Comparison of ENCODE assay signal across 8 cellular contexts in genomic region chr3:160564205-160564922, GRCh38. TPM values are rescaled to one million over a fixed set of nuclear protein-coding genes. Genes with fewer than 3 reads are reported as not detected.
DNase-seq lines count a peak whose midpoint lies in the region; ATAC-seq and TF ChIP-seq lines count a peak whose summit lies in the region.

No MANE protein-coding gene starts in this region.

- peaks cover 16 to 27% of the 10 kb centered on the region in 2 experiments for H3K79me1 ChIP-seq in IMR-90 (ENCODE audit: low read depth in 1 of 2, low read length in 2 of 2)

- peak overlapping the region; percentile 93 for H2AK9ac ChIP-seq in IMR-90 (replicated peaks; ENCODE audit: low read depth, low read length, poor library complexity)

- no peak overlapping the region for H2BK15ac ChIP-seq in IMR-90 (ENCODE audit: low read depth, low read length)

- ATAC-seq in IMR-90 (ENCODE audit: low read depth) (no peak), GM21381 (IDR thresholded peaks at IDR 0.05; ENCODE audit: unreplicated experiment) (no peak)
- ATAC-seq in activated CD8-positive, alpha-beta T cell treated with anti-CD3 and anti-CD28 coated beads for 36 hours = no peak

- DNase-seq in IMR-90 (no peak), head of caudate nucleus (peak in 32 of 42 donors; percentile 9 to 69 (median 32)), sigmoid colon (no peak), NCI-H226 (no peak), OCI-M2 (lab: John Stamatoyannopoulos, UW; ENCODE audit: unreplicated experiment) (no peak)
- DNase-seq in activated CD8-positive, alpha-beta T cell treated with anti-CD3 and anti-CD28 coated beads for 36 hours = peak; percentile 10

- no peak overlapping the region for H2BK20ac ChIP-seq in IMR-90 (ENCODE audit: low read depth, low read length)

- no peak for TF ChIP-seq RAD21 in IMR-90 (IDR thresholded peaks at IDR 0.05; ENCODE audit: low read length)

- H4K8ac ChIP-seq in IMR-90 (ENCODE audit: low read depth in 2 of 2, low read length in 2 of 2) = no peak overlapping the region

- H3K36me3 Mint-ChIP-seq in activated CD8-positive, alpha-beta T cell treated with anti-CD3 and anti-CD28 coated beads for 36 hours (ENCODE audit: low read depth) = peaks cover 37% of the 10 kb centered on the region

- peaks cover 22% of the 10 kb centered on the region for H4K20me1 ChIP-seq in DOHH2 (ENCODE audit: control insufficient read depth, insufficient read depth, low read depth, low read length)
- peaks cover 56% of the 10 kb centered on the region for H4K20me1 ChIP-seq in IMR-90 (ENCODE audit: insufficient read depth, low read length)

- peak overlapping the region; percentile 25; the same call in 1 of the 2 replicates for H3K4ac ChIP-seq in IMR-90 (ENCODE audit: low read depth, low read length)

- POLR2A ChIA-PET in IMR-90 (lab: Charles Lee; ENCODE audit: unreplicated experiment) = interaction anchor here (0.6 kb wide), 1 partner anchor 121 kb away, joined by 3 read pairs; no protein-coding TSS in a partner anchor
- POLR2A ChIA-PET in activated CD8-positive, alpha-beta T cell treated with anti-CD3 and anti-CD28 coated beads for 36 hours (lab: Charles Lee) = interaction anchor here (1.2 to 1.6 kb wide), 2 partner anchors 22 to 115 kb away, joined by 5 to 6 read pairs; partner anchors contain the start of gene TRIM59

- peak overlapping the region; percentile 88 for H2AFZ ChIP-seq in IMR-90 (replicated peaks; ENCODE audit: low read length, poor library complexity)

- H3K4me1 ChIP-seq in DOHH2 (ENCODE audit: control insufficient read depth, low read length) (peaks cover 41% of the 10 kb centered on the region), IMR-90 (ENCODE audit: control insufficient read depth, insufficient read depth, low read length) (no peaks in the 10 kb centered on the region), sigmoid colon (peaks cover 0 to 63% (median 43%) of the 10 kb centered on the region in 4 donors)

- in situ Hi-C loops in IMR-90 (cut with MboI; ENCODE audit: low sequenced_read_pairs) = loop anchor here (10.0 kb wide), 1 partner anchor 660 kb away; the partner anchor contains the start of gene NMD3

- CTCF ChIA-PET in IMR-90 (lab: Yijun Ruan, JAX) = interaction anchor here (0.5 kb wide), 1 partner anchor 62 kb away, joined by 3 read pairs; no protein-coding TSS in a partner anchor
- CTCF ChIA-PET in activated CD8-positive, alpha-beta T cell treated with anti-CD3 and anti-CD28 coated beads for 36 hours (lab: Charles Lee) = interaction anchor here (1.2 kb wide), 2 partner anchors 10 to 15 kb away, joined by 3 to 4 read pairs; no protein-coding TSS in a partner anchor

- 0 out of 2 replicates have a peak, but pooled peaks cover 5% of the 10 kb centered on the region for H3F3A ChIP-seq in DOHH2 (ENCODE audit: control insufficient read depth, insufficient read depth)

- H3K9me2 ChIP-seq in DOHH2 (replicated peaks; ENCODE audit: control insufficient read depth, low read length) = no peaks in the 10 kb centered on the region

- peak overlapping the region; percentile 85 for H3K9ac ChIP-seq in IMR-90 (ENCODE audit: low read depth, low read length)

- peaks cover 3% of the 10 kb centered on the region; the same call in 1 of the 2 replicates for H3K9me1 ChIP-seq in IMR-90 (ENCODE audit: insufficient read depth, low read length)

- peak overlapping the region; percentile 92 for H3K4me3 Mint-ChIP-seq in activated CD8-positive, alpha-beta T cell treated with anti-CD3 and anti-CD28 coated beads for 36 hours

- peaks cover 67% of the 10 kb centered on the region for H3K36me3 ChIP-seq in DOHH2 (ENCODE audit: control insufficient read depth, low read length)
- no peaks in the 10 kb centered on the region; the same call in 1 of the 2 replicates for H3K36me3 ChIP-seq in IMR-90 (ENCODE audit: control insufficient read depth, insufficient read depth, low read length)
- H3K36me3 ChIP-seq in sigmoid colon = no peaks in the 10 kb centered on the region

- H3K27me3 ChIP-seq in DOHH2 (ENCODE audit: control insufficient read depth, low read length) (no peaks in the 10 kb centered on the region), IMR-90 (ENCODE audit: control insufficient read depth, insufficient read depth, low read length) (no peaks in the 10 kb centered on the region), sigmoid colon (no peaks in the 10 kb centered on the region)

- no peak overlapping the region for H3K18ac ChIP-seq in IMR-90 (ENCODE audit: low read depth, low read length)

- H3K14ac ChIP-seq in IMR-90 (replicated peaks; ENCODE audit: low read depth, low read length) = 0 out of 2 replicates have a peak overlapping the region, but pooled peaks have one; percentile 45

- H3K56ac ChIP-seq in IMR-90 (ENCODE audit: extremely low read depth, insufficient read depth, low read length) = no peak overlapping the region

- H3K4me3 ChIP-seq in DOHH2 (ENCODE audit: low read length) (peak overlapping the region; percentile 94), IMR-90 (ENCODE audit: insufficient read depth, low read depth, low read length) (peak overlapping the region; percentile 75), sigmoid colon (peak overlapping the region; percentile 86 to 93 (median 88))

- H3K79me2 ChIP-seq in DOHH2 (ENCODE audit: control insufficient read depth, low read length) = peaks cover 77% of the 10 kb centered on the region

- no peak overlapping the region for H4K91ac ChIP-seq in IMR-90 (ENCODE audit: insufficient read depth, low read depth, low read length)

- H3K27me3 Mint-ChIP-seq in activated CD8-positive, alpha-beta T cell treated with anti-CD3 and anti-CD28 coated beads for 36 hours = no peaks in the 10 kb centered on the region

- TF ChIP-seq POLR2A in IMR-90 (IDR thresholded peaks at IDR 0.05; ENCODE audit: low read depth, low read length) = no peak
- no peak for TF ChIP-seq POLR2A in sigmoid colon (IDR thresholded peaks at IDR 0.05)

- H3K4me1 Mint-ChIP-seq in activated CD8-positive, alpha-beta T cell treated with anti-CD3 and anti-CD28 coated beads for 36 hours (ENCODE audit: low read depth) = peaks cover 49% of the 10 kb centered on the region

- H2AK5ac ChIP-seq in IMR-90 (ENCODE audit: low read depth, low read length) = peak overlapping the region; percentile 8; the same call in 1 of the 2 replicates

- H3K27ac Mint-ChIP-seq in activated CD8-positive, alpha-beta T cell treated with anti-CD3 and anti-CD28 coated beads for 36 hours = peak overlapping the region; percentile 93

- H3K9me3 ChIP-seq in DOHH2 (ENCODE audit: control insufficient read depth, insufficient read depth, low read length) = no peaks in the 10 kb centered on the region
- no peaks in the 10 kb centered on the region for H3K9me3 ChIP-seq in IMR-90 (ENCODE audit: control insufficient read depth, insufficient read depth, low read length)
- no peaks in the 10 kb centered on the region for H3K9me3 ChIP-seq in sigmoid colon

- peaks cover 2% of the 10 kb centered on the region for H3K9me3 Mint-ChIP-seq in activated CD8-positive, alpha-beta T cell treated with anti-CD3 and anti-CD28 coated beads for 36 hours

- BruUV-seq in IMR-90 (replicated peaks; lab: Mats Ljungman, UMichigan) = no TSS peak

- no peak overlapping the region for H2BK120ac ChIP-seq in IMR-90 (ENCODE audit: low read depth, low read length)

- TF ChIP-seq CTCF in DOHH2 (IDR thresholded peaks at IDR 0.05; ENCODE audit: low read depth, low read length, poor library complexity, severe bottlenecking) = no peak
- TF ChIP-seq CTCF in IMR-90 (conservative IDR thresholded peaks at IDR 0.05; ENCODE audit: low read depth, low read length) = no peak
- no peak for TF ChIP-seq CTCF in activated CD8-positive, alpha-beta T cell treated with anti-CD3 and anti-CD28 coated beads for 36 hours (IDR thresholded peaks at IDR 0.05)
- TF ChIP-seq CTCF in sigmoid colon (IDR thresholded peaks at IDR 0.05) = no peak

- H3K4me2 ChIP-seq in DOHH2 (ENCODE audit: low read length) (peak overlapping the region; percentile 93), IMR-90 (ENCODE audit: low read depth, low read length) (peak overlapping the region; percentile 97)

- no peak overlapping the region for H4K5ac ChIP-seq in IMR-90 (ENCODE audit: low read depth, low read length)

- peak overlapping the region; percentile 78 for H2BK5ac ChIP-seq in IMR-90 (ENCODE audit: low read depth, low read length, poor library complexity, severe bottlenecking)

- dilution Hi-C loops in IMR-90 (cut with HindIII; ENCODE audit: low sequenced_read_pairs, unreplicated experiment) = no loop called here

- intact Hi-C loops in IMR-90 (cut with micrococcal nuclease) (loop anchor here (5.0 to 10.0 kb wide), 2 partner anchors 37 to 660 kb away; partner anchors contain the start of gene NMD3), head of caudate nucleus (cut with DNase I) (loop anchor here (10.0 kb wide), 1 partner anchor 170 kb away; the partner anchor contains the start of genes IFT80 and SMC4), sigmoid colon (cut with DNase I) (no loop called here)
- intact Hi-C loops in activated CD8-positive, alpha-beta T cell treated with anti-CD3 and anti-CD28 coated beads for 36 hours (cut with micrococcal nuclease) = no loop called here

- no peak for TF ChIP-seq EP300 in sigmoid colon (IDR thresholded peaks at IDR 0.05)

- WGBS in IMR-90 (ENCODE audit: extremely low coverage in 2 of 2, insufficient read length in 1 of 2), 2 experiments = 0% methylated on average over 5 of the region's 39 CpGs; no CpG with 5 or more reads in 1 of the 2 experiments
- WGBS in sigmoid colon, 2 donors = 0 to 1% methylated on average over 39 of the region's 39 CpGs

- peak overlapping the region; percentile 84 for H3K23ac ChIP-seq in IMR-90 (ENCODE audit: low read depth, low read length)

- H3K27ac ChIP-seq in DOHH2 (ENCODE audit: low read depth, low read length) (peak overlapping the region; percentile 11; the same call in 1 of the 2 replicates), IMR-90 (ENCODE audit: insufficient read depth, low read length) (peak overlapping the region; percentile 77), sigmoid colon (peak overlapping the region; percentile 98 to 99 (median 99))

TF ChIP-seq in IMR-90, 13 proteins besides CTCF, POLR2A, EP300 and RAD21 (continues in another document):
- TF ChIP-seq CEBPB (IDR thresholded peaks at IDR 0.05; ENCODE audit: low read depth, low read length) = no peak
- no peak for TF ChIP-seq FOS (IDR thresholded peaks at IDR 0.05; ENCODE audit: low read depth, low read length)
- TF ChIP-seq MAFK (IDR thresholded peaks at IDR 0.05; ENCODE audit: low read depth, low read length) = no peak
- no peak for TF ChIP-seq NFE2L2 (IDR thresholded peaks at IDR 0.05; ENCODE audit: low read depth, low read length)

RNA-seq across cellular contexts. Expression of gene KPNA4, which starts 1.0 kb away (rescaled TPM):
- total RNA-seq in IMR-90 (2012; rRNA removed) (46.1 and 57.8 TPM in 2 replicates), sigmoid colon (10 to 100 TPM; 45.4 to 52.8 (median 49.2) TPM)
- polyA plus RNA-seq in IMR-90 (2012; rRNA removed) (11.0 and 12.9 TPM in 2 replicates), sigmoid colon (10 to 100 TPM; 15.0 to 17.3 (median 15.1) TPM)
- polyA plus RNA-seq in IMR-90 (2012; cell fraction: cytosol; rRNA removed) = 2.6 and 4.2 TPM in 2 replicates
- 1.5 and 8.4 TPM in 2 replicates for polyA plus RNA-seq in IMR-90 (2012; cell fraction: nucleus; rRNA removed; ENCODE audit: low replicate concordance)
- 10 to 100 TPM; 50.6 to 51.0 TPM for total RNA-seq in activated CD8-positive, alpha-beta T cell treated with anti-CD3 and anti-CD28 coated beads for 36 hours

Comparison
In these comparisons a context has a peak if more than half of its experiments do, and no peak if none do; other contexts are left out.
1. H3K27ac ChIP-seq: peak in every context shown above with its lines; median percentile 99 in sigmoid colon; 77 in IMR-90; 11 in DOHH2.
2. DNase-seq: peak in activated CD8-positive, alpha-beta T cell treated with anti-CD3 and anti-CD28 coated beads for 36 hours (single experiment) and head of caudate nucleus (32 of 42); none in IMR-90 (single experiment), sigmoid colon (single experiment), NCI-H226 (single experiment) and OCI-M2 (single experiment).
3. intact Hi-C loops: an anchor here in IMR-90 (5.0 to 10.0 kb wide) and head of caudate nucleus (10.0 kb wide); none called in activated CD8-positive, alpha-beta T cell treated with anti-CD3 and anti-CD28 coated beads for 36 hours and sigmoid colon.
4. Peak in every context shown above with its lines, with median percentiles within 50 percentile points of each other: H3K4me3 ChIP-seq.